In the genomic region with DNA sequence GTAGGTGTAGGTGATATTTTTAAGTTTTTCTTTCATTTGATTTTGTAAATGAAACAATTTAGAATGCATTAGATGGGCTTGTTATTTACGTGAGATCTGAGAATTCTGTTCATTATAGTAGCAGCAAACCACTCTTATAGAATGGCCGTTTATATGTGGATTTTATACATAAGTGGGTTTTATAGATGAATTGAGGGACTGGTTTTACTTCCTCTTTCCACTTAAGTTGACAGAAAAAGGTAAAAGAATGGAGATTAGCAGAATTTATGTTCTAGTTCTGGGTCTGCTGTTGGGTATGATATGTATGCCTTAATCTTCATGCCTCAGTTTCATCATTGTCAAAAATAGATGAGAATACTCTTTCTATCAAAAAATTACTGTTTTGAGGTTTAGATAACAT, we compare ENCODE assay signal across 16 cellular contexts. TPM values are rescaled to one million over a fixed set of nuclear protein-coding genes. Genes with fewer than 3 reads are reported as not detected.
A peak's percentile ranks its signal among the peaks of the same experiment; 100 is the strongest.
DNase-seq lines count a peak whose midpoint lies in the region; ATAC-seq, FAIRE-seq and TF ChIP-seq lines count a peak whose summit lies in the region.
"Had no signal": no experiment of that assay in that cellular context is flagged by ENCODE, and none has a peak within 500 bp of the region (broad histone marks: within the 10 kb centered on the region; RNA-seq: fewer than 3 reads in every experiment).

No MANE protein-coding gene starts in this region.

- TF ChIP-seq POLR2A in stomach (IDR thresholded peaks at IDR 0.05), result no peak

- H3K9me3 ChIP-seq in OCI-LY3 (ENCODE audit: insufficient read depth, low read length) (no peaks in the 10 kb centered on the region), stomach (no peaks in the 10 kb centered on the region)
- H3K9me3 ChIP-seq: Peyer's patch had no signal

- intact Hi-C loops in stomach (cut with DNase I; ENCODE audit: low total_unique reads), result no loop called here

- no peaks in the 10 kb centered on the region for H3K9me3 Mint-ChIP-seq in osteocyte (ENCODE audit: unreplicated experiment)
- H3K9me3 Mint-ChIP-seq: activated naive CD4-positive, alpha-beta T cell treated with anti-CD3 and anti-CD28 coated beads for 36 hours; stimulated activated naive CD8-positive, alpha-beta T cell treated with anti-CD3 and anti-CD28 coated beads, Interleukin-15, amount 100 ng/mL, for 72 hours had no signal

- DNase-seq in GM18507 (ENCODE audit: extremely low spot score, insufficient read length, low read depth) (no peak), germinal center (ENCODE audit: low spot score) (peak; percentile 8), stomach (no peak), occipital lobe (lab: John Stamatoyannopoulos, UW) (no peak), osteocyte (ENCODE audit: extremely low spot score, unreplicated experiment) (no peak), NCI-H1417 treated with DMSO at 0.1 percent for 48 hours (lab: John Stamatoyannopoulos, UW) (no peak)
- DNase-seq: activated naive CD4-positive, alpha-beta T cell treated with anti-CD3 and anti-CD28 coated beads for 36 hours; glutamatergic neuron; MM.1S; naive thymus-derived CD4-positive, alpha-beta T cell; right cardiac atrium; stimulated activated naive CD8-positive, alpha-beta T cell treated with anti-CD3 and anti-CD28 coated beads, Interleukin-15, amount 100 ng/mL, for 72 hours had no signal

- no peaks in the 10 kb centered on the region for H3K36me3 Mint-ChIP-seq in osteocyte (ENCODE audit: unreplicated experiment)

- FAIRE-seq in GM18507 (lab: Jason Lieb, UNC), result peak; percentile 5

- no peaks in the 10 kb centered on the region for H3K27me3 Mint-ChIP-seq in osteocyte (ENCODE audit: unreplicated experiment)
- H3K27me3 Mint-ChIP-seq: naive thymus-derived CD4-positive, alpha-beta T cell; stimulated activated naive CD8-positive, alpha-beta T cell treated with anti-CD3 and anti-CD28 coated beads, Interleukin-15, amount 100 ng/mL, for 72 hours had no signal

- ATAC-seq in HG02759 (IDR thresholded peaks at IDR 0.05; ENCODE audit: unreplicated experiment), result peak; percentile 37
- ATAC-seq: naive thymus-derived CD4-positive, alpha-beta T cell; stimulated activated naive CD8-positive, alpha-beta T cell treated with anti-CD3 and anti-CD28 coated beads, Interleukin-15, amount 100 ng/mL, for 72 hours had no signal

- TF ChIP-seq CTCF in OCI-LY3 (IDR thresholded peaks at IDR 0.05; ENCODE audit: low read depth, low read length) (no peak), stomach (IDR thresholded peaks at IDR 0.05) (no peak), osteocyte (IDR thresholded peaks at IDR 0.05) (no peak)

- no peak for TF ChIP-seq EP300 in stomach (IDR thresholded peaks at IDR 0.05)

- peaks cover 32% of the 10 kb centered on the region for H3K4me1 ChIP-seq in OCI-LY3 (ENCODE audit: low read length)
- peaks cover 4 to 51% (median 23%) of the 10 kb centered on the region in 4 donors for H3K4me1 ChIP-seq in stomach

- no peak overlapping the region for H3K9ac ChIP-seq in OCI-LY3 (ENCODE audit: low read length)

- H3K36me3 ChIP-seq in OCI-LY3 (replicated peaks; ENCODE audit: low read depth, low read length) (peaks cover 24% of the 10 kb centered on the region), stomach (peaks cover 0 to 12% (median 4%) of the 10 kb centered on the region in 4 donors)
- H3K36me3 ChIP-seq: cardiac muscle cell had no signal

- H4K20me1 ChIP-seq in OCI-LY3 (ENCODE audit: insufficient read depth, low read length), result peaks cover 47% of the 10 kb centered on the region

- no peak overlapping the region; the same call in 1 of the 2 replicates for H3K27ac ChIP-seq in OCI-LY3 (ENCODE audit: low read length)
- peak overlapping the region in 2 of 5 donors; percentile 59 to 63 for H3K27ac ChIP-seq in stomach
- H3K27ac ChIP-seq: cardiac muscle cell had no signal

- peaks cover 95% of the 10 kb centered on the region for H3K79me2 ChIP-seq in OCI-LY3 (ENCODE audit: low read length)

- 73 to 84% (median 80%) methylated on average over 2 of the region's 2 CpGs for WGBS in stomach, 5 donors

- H3K27ac Mint-ChIP-seq in osteocyte (ENCODE audit: unreplicated experiment), result no peak overlapping the region
- H3K27ac Mint-ChIP-seq: activated naive CD4-positive, alpha-beta T cell treated with anti-CD3 and anti-CD28 coated beads for 36 hours; stimulated activated naive CD8-positive, alpha-beta T cell treated with anti-CD3 and anti-CD28 coated beads, Interleukin-15, amount 100 ng/mL, for 72 hours had no signal

- no peak overlapping the region for H3K4me3 Mint-ChIP-seq in osteocyte (ENCODE audit: unreplicated experiment)
- H3K4me3 Mint-ChIP-seq: activated naive CD4-positive, alpha-beta T cell treated with anti-CD3 and anti-CD28 coated beads for 36 hours; naive thymus-derived CD4-positive, alpha-beta T cell; stimulated activated naive CD8-positive, alpha-beta T cell treated with anti-CD3 and anti-CD28 coated beads, Interleukin-15, amount 100 ng/mL, for 72 hours had no signal

- H3K4me3 ChIP-seq in OCI-LY3 (ENCODE audit: low read length) (no peak overlapping the region), stomach (no peak overlapping the region)
- H3K4me3 ChIP-seq: cardiac muscle cell had no signal

- H3K27me3 ChIP-seq in OCI-LY3 (ENCODE audit: low read depth, low read length) (no peaks in the 10 kb centered on the region), stomach (no peaks in the 10 kb centered on the region)
- H3K27me3 ChIP-seq: cardiac muscle cell, Peyer's patch had no signal

- H3K4me2 ChIP-seq in OCI-LY3 (ENCODE audit: low read length), result peak overlapping the region; percentile 30; the same call in 1 of the 2 replicates

- H2AFZ ChIP-seq in OCI-LY3 (ENCODE audit: low read depth, low read length), result no peak overlapping the region

- H3K4me1 Mint-ChIP-seq in osteocyte (ENCODE audit: unreplicated experiment), result peaks cover 32% of the 10 kb centered on the region

RNA-seq across cellular contexts. Expression of a gene that starts 5.6 kb away (rescaled TPM):
- total RNA-seq in stomach (10 to 100 TPM in 2 of 5 donors, 1 to 10 TPM in 1, not detected in 2; 5.2 to 20.5 (median 15.1) TPM), occipital lobe (18.6 TPM), osteocyte (8.2 and 8.7 TPM in 2 replicates)
- 1 to 10 TPM; 3.2 to 5.0 (median 3.3) TPM for polyA plus RNA-seq in stomach

RNA-seq across cellular contexts. Expression of a gene that starts 6.2 kb away (rescaled TPM):
- total RNA-seq in stomach (100 to 1,000 TPM; 164 to 835 (median 275) TPM), occipital lobe (769 TPM), osteocyte (497 and 512 TPM in 2 replicates)
- polyA plus RNA-seq in stomach, result 100 to 1,000 TPM; 188 to 267 (median 224) TPM
